In the genomic region with DNA sequence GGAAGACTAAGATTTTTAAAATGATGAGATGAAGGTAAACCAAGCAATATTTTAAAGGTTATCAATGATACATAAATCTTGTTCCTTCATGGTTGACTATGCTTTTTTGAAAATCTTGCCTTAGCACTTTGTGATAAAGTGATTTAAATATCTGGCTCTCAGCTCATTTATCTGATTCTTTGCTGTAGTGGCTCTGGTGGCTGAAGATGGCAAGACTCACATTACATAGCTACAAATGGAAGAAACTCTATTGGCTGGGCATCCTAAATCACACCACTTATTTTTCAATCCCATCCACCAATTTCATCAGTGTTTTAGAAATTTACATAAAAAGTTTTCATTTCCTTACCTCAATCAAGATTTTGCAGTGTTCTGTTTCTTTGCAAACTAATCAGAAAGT, we compare ENCODE assay signal across 29 cellular contexts. TPM values are rescaled to one million over a fixed set of nuclear protein-coding genes. Genes with fewer than 3 reads are reported as not detected.
DNase-seq lines count a peak whose midpoint lies in the region; ATAC-seq and TF ChIP-seq lines count a peak whose summit lies in the region.
"Had no signal": no experiment of that assay in that cellular context is flagged by ENCODE, and none has a peak within 500 bp of the region (broad histone marks: within the 10 kb centered on the region; RNA-seq: fewer than 3 reads in every experiment).

No MANE protein-coding gene starts in this region.

- H3K9me2 ChIP-seq in hepatocyte (replicated peaks; ENCODE audit: insufficient read depth) = no peaks in the 10 kb centered on the region
- H3K9me2 ChIP-seq: SK-N-SH had no signal

- H3K4me3 Mint-ChIP-seq in naive thymus-derived CD8-positive, alpha-beta T cell = no peak overlapping the region
- H3K4me3 Mint-ChIP-seq: activated naive CD4-positive, alpha-beta T cell treated with anti-CD3 and anti-CD28 coated beads, Interleukin-2, amount 50 U/mL, for 24 hours; activated T-cell treated with anti-CD3 and anti-CD28 coated beads, Interleukin-2, amount 50 U/mL, for 72 hours; CD14-positive monocyte; natural killer cell treated with Interleukin-12 subunit alpha and Interleukin-12 subunit beta and Interleukin-15 and Interleukin-18, amount 100 ng/mL, for 72 hours; stimulated activated naive CD8-positive, alpha-beta T cell treated with anti-CD3 and anti-CD28 coated beads, Interleukin-15, Interleukin-2, amounts not matched to agents 100 ng/mL and 50 ng/mL, for 24 hours; WTC11 had no signal

- H3K4me1 Mint-ChIP-seq in naive thymus-derived CD8-positive, alpha-beta T cell = no peaks in the 10 kb centered on the region
- H3K4me1 Mint-ChIP-seq: activated naive CD4-positive, alpha-beta T cell treated with anti-CD3 and anti-CD28 coated beads, Interleukin-2, amount 50 U/mL, for 24 hours; WTC11 had no signal

- ATAC-seq in HG02870 (IDR thresholded peaks at IDR 0.05; ENCODE audit: unreplicated experiment) = no peak
- no peak for ATAC-seq in naive thymus-derived CD8-positive, alpha-beta T cell
- ATAC-seq: activated T-cell treated with anti-CD3 and anti-CD28 coated beads, Interleukin-2, amount 50 U/mL, for 72 hours; left cardiac atrium; natural killer cell treated with Interleukin-12 subunit alpha and Interleukin-12 subunit beta and Interleukin-15 and Interleukin-18, amount 100 ng/mL, for 72 hours; WTC11 had no signal

- no peaks in the 10 kb centered on the region for H4K20me1 ChIP-seq in hepatocyte (ENCODE audit: insufficient read depth, poor library complexity, severe bottlenecking)

- H3K9me3 Mint-ChIP-seq in naive thymus-derived CD8-positive, alpha-beta T cell = no peaks in the 10 kb centered on the region
- H3K9me3 Mint-ChIP-seq: activated naive CD4-positive, alpha-beta T cell treated with anti-CD3 and anti-CD28 coated beads, Interleukin-2, amount 50 U/mL, for 24 hours; activated T-cell treated with anti-CD3 and anti-CD28 coated beads, Interleukin-2, amount 50 U/mL, for 72 hours; CD14-positive monocyte; natural killer cell treated with Interleukin-12 subunit alpha and Interleukin-12 subunit beta and Interleukin-15 and Interleukin-18, amount 100 ng/mL, for 72 hours; stimulated activated naive CD8-positive, alpha-beta T cell treated with anti-CD3 and anti-CD28 coated beads, Interleukin-15, Interleukin-2, amounts not matched to agents 100 ng/mL and 50 ng/mL, for 24 hours; WTC11 had no signal

- peak; percentile 43 for TF ChIP-seq CTCF in hepatocyte (IDR thresholded peaks at IDR 0.05; ENCODE audit: poor library complexity)
- peak; percentile 40 to 45 for TF ChIP-seq CTCF in tibial artery (IDR thresholded peaks at IDR 0.05)

- H3K4me1 ChIP-seq in hepatocyte (ENCODE audit: insufficient read depth) = peaks cover 4% of the 10 kb centered on the region
- H3K4me1 ChIP-seq in tibial artery = no peaks in the 10 kb centered on the region
- H3K4me1 ChIP-seq: ascending aorta, Peyer's patch had no signal

- H3K36me3 ChIP-seq in hepatocyte (replicated peaks; ENCODE audit: insufficient read depth, low read depth) (no peaks in the 10 kb centered on the region), tibial artery (no peaks in the 10 kb centered on the region)
- H3K36me3 ChIP-seq: ascending aorta, esophagus muscularis mucosa, Peyer's patch had no signal

- DNase-seq in SIG-M5 treated with dmso at 0.1 percent for 504 hours (lab: John Stamatoyannopoulos, UW; ENCODE audit: unreplicated experiment) (peak; percentile 14), SIG-M5 (lab: John Stamatoyannopoulos, UW) (no peak), NAMALWA (ENCODE audit: low spot score) (peak; percentile 49), hepatocyte (ENCODE audit: low spot score) (no peak), tibial artery (no peak), H4 (ENCODE audit: low spot score) (no peak)
- DNase-seq in naive thymus-derived CD8-positive, alpha-beta T cell = no peak
- DNase-seq: 8988T; activated CD8-positive, alpha-beta memory T cell treated with anti-CD3 and anti-CD28 coated beads for 24 hours; activated T-cell treated with anti-CD3 and anti-CD28 coated beads, Interleukin-2, amount 50 U/mL, for 72 hours; DMS153; effector CD8-positive, alpha-beta T cell; GOT3; KG1; left cardiac atrium; NCI-H187; Peyer's patch; SK-N-SH; stimulated activated CD4-positive, alpha-beta T cell treated with anti-CD3 and anti-CD28 coated beads, Interleukin-4, amount 100 ng/mL, for 1 hour; trophoblast cell had no signal

- H3K27me3 ChIP-seq in hepatocyte = no peaks in the 10 kb centered on the region
- no peaks in the 10 kb centered on the region for H3K27me3 ChIP-seq in tibial artery
- H3K27me3 ChIP-seq: ascending aorta, Peyer's patch had no signal

- no peaks in the 10 kb centered on the region for H3K9me3 ChIP-seq in hepatocyte (ENCODE audit: low read depth)
- H3K9me3 ChIP-seq in tibial artery = no peaks in the 10 kb centered on the region
- H3K9me3 ChIP-seq: ascending aorta, esophagus muscularis mucosa, Peyer's patch, SK-N-SH had no signal

- intact Hi-C loops in tibial artery (cut with DNase I; ENCODE audit: low total_unique reads) = no loop called here

- no peak overlapping the region for H3K4me2 ChIP-seq in hepatocyte
- H3K4me2 ChIP-seq: SK-N-SH had no signal

- POLR2A ChIA-PET in naive thymus-derived CD8-positive, alpha-beta T cell (lab: Charles Lee) = no interaction called here

- no peak overlapping the region for H2AFZ ChIP-seq in hepatocyte

- H3K27ac Mint-ChIP-seq in naive thymus-derived CD8-positive, alpha-beta T cell = no peak overlapping the region
- H3K27ac Mint-ChIP-seq: activated naive CD4-positive, alpha-beta T cell treated with anti-CD3 and anti-CD28 coated beads, Interleukin-2, amount 50 U/mL, for 24 hours; activated T-cell treated with anti-CD3 and anti-CD28 coated beads, Interleukin-2, amount 50 U/mL, for 72 hours; CD14-positive monocyte; natural killer cell treated with Interleukin-12 subunit alpha and Interleukin-12 subunit beta and Interleukin-15 and Interleukin-18, amount 100 ng/mL, for 72 hours; stimulated activated naive CD8-positive, alpha-beta T cell treated with anti-CD3 and anti-CD28 coated beads, Interleukin-15, Interleukin-2, amounts not matched to agents 100 ng/mL and 50 ng/mL, for 24 hours; WTC11 had no signal

- no peaks in the 10 kb centered on the region for H3K79me2 ChIP-seq in hepatocyte

- H3K36me3 Mint-ChIP-seq in naive thymus-derived CD8-positive, alpha-beta T cell = no peaks in the 10 kb centered on the region
- H3K36me3 Mint-ChIP-seq: activated naive CD4-positive, alpha-beta T cell treated with anti-CD3 and anti-CD28 coated beads, Interleukin-2, amount 50 U/mL, for 24 hours; CD14-positive monocyte; natural killer cell treated with Interleukin-12 subunit alpha and Interleukin-12 subunit beta and Interleukin-15 and Interleukin-18, amount 100 ng/mL, for 72 hours; WTC11 had no signal

- no peak overlapping the region for H3K27ac ChIP-seq in hepatocyte
- H3K27ac ChIP-seq in tibial artery = no peak overlapping the region
- H3K27ac ChIP-seq: ascending aorta, esophagus muscularis mucosa, Peyer's patch, skin epidermis had no signal

- H3K4me3 ChIP-seq in hepatocyte (no peak overlapping the region), tibial artery (no peak overlapping the region)
- H3K4me3 ChIP-seq: ascending aorta, esophagus muscularis mucosa, Peyer's patch, skin epidermis had no signal

- H3K27me3 Mint-ChIP-seq in naive thymus-derived CD8-positive, alpha-beta T cell = peaks cover 0 to 8% (median 0%) of the 10 kb centered on the region in 5 donors
- H3K27me3 Mint-ChIP-seq: activated naive CD4-positive, alpha-beta T cell treated with anti-CD3 and anti-CD28 coated beads, Interleukin-2, amount 50 U/mL, for 24 hours; stimulated activated naive CD8-positive, alpha-beta T cell treated with anti-CD3 and anti-CD28 coated beads, Interleukin-15, Interleukin-2, amounts not matched to agents 100 ng/mL and 50 ng/mL, for 24 hours had no signal

RNA-seq across cellular contexts. Expression of gene APCDD1, which starts 16.6 kb away (rescaled TPM):
- total RNA-seq in hepatocyte = 69.6 and 80.8 TPM in 2 replicates
- polyA plus RNA-seq in hepatocyte = 81.4 and 114 TPM in 2 replicates
- total RNA-seq in H4 (2014; rRNA removed; shearing (Covaris generic)) = 1.5 and 5.3 TPM in 2 replicates
- not detected for total RNA-seq in naive thymus-derived CD8-positive, alpha-beta T cell
- polyA plus RNA-seq in naive thymus-derived CD8-positive, alpha-beta T cell = not detected
- total RNA-seq: activated T-cell treated with anti-CD3 and anti-CD28 coated beads, Interleukin-2, amount 50 U/mL, for 72 hours; natural killer cell treated with Interleukin-12 subunit alpha and Interleukin-12 subunit beta and Interleukin-15 and Interleukin-18, amount 100 ng/mL, for 72 hours had no signal

Comparison
In these comparisons a context has a peak if more than half of its experiments do, and no peak if none do; other contexts are left out.
1. DNase-seq: peak in SIG-M5 treated with dmso at 0.1 percent for 504 hours (single experiment) and NAMALWA (single experiment); none in SIG-M5 (single experiment), hepatocyte (single experiment), tibial artery (0 of 2), H4 (single experiment) and naive thymus-derived CD8-positive, alpha-beta T cell (0 of 10).
2. RNA of gene APCDD1, which starts 16.6 kb away (total RNA-seq): 69.6 to 80.8 TPM in hepatocyte; 1.5 to 5.3 TPM in H4 and not detected in naive thymus-derived CD8-positive, alpha-beta T cell; every median in the first group is over 10 times any median in the second.